ENCODE assay signal across 35 cellular contexts in the genomic region with DNA sequence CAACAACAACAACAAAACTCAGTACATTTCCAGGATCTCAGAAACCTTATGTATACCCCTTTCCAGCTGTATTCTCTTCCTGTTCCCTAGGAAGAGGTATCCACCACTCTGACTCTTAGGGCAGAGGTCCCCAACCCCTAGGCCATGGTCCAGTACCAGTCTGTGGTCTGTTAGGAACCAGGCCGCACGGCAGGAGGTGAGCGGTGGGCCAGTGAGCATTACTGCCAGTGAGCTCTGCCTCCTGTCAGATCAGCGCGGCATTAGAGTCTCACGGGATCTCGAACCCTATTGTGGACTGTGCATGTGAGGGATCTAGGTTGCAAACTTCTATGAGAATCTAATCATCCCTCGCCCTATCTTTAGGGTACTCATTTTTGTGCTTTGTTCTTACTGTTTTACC. TPM values are rescaled to one million over a fixed set of nuclear protein-coding genes. Genes with fewer than 3 reads are reported as not detected.
"Had no signal": no experiment of that assay in that cellular context is flagged by ENCODE, and none has a peak within 500 bp of the region (broad histone marks: within the 10 kb centered on the region; RNA-seq: fewer than 3 reads in every experiment).

No MANE protein-coding gene starts in this region.

- ATAC-seq: activated CD8-positive, alpha-beta T cell treated with anti-CD3 and anti-CD28 coated beads for 36 hours; activated naive CD4-positive, alpha-beta T cell treated with anti-CD3 and anti-CD28 coated beads, Interleukin-2, amount 50 U/mL, for 72 hours; activated T-cell treated with anti-CD3 and anti-CD28 coated beads, Interleukin-2, amount 50 U/mL, for 4 hours; activated T-cell treated with anti-CD3 and anti-CD28 coated beads, Interleukin-2, amount 50 U/mL, for 72 hours; activated T-helper 17 cell treated with anti-CD3 and anti-CD28 coated beads, Interleukin-2, amount 50 U/mL, for 72 hours; body of pancreas had no signal

- H3K9me3 ChIP-seq: adrenal gland had no signal

- H3K4me1 ChIP-seq: adrenal gland, body of pancreas, breast epithelium had no signal

- DNase-seq: activated B cell treated with CpG ODN at 0.5 μM for 24 hours; activated CD4-positive, alpha-beta memory T cell treated with anti-CD3 and anti-CD28 coated beads for 36 hours; activated CD4-positive, alpha-beta T cell treated with anti-CD3 and anti-CD28 coated beads for 4 hours; activated CD4-positive, alpha-beta T cell treated with anti-CD3 and anti-CD28 coated beads, Interleukin-2, amount 10 ng/mL, durations not matched to agents 24 days and 14 days; activated CD4-positive, alpha-beta T cell treated with anti-CD3 and anti-CD28 coated beads, Interleukin-2, amount 50 U/mL, for 1 hour; activated CD4-positive, alpha-beta T cell treated with anti-CD3 and anti-CD28 coated beads, Interleukin-2, amount 50 U/mL, for 4 hours; activated CD4-positive, CD25-positive, alpha-beta regulatory T cell treated with anti-CD3 and anti-CD28 coated beads, Interleukin-2, amount 50 U/mL, for 72 hours; activated CD8-positive, alpha-beta memory T cell treated with anti-CD3 and anti-CD28 coated beads, Interleukin-2, amount 50 U/mL, for 4 hours; activated CD8-positive, alpha-beta T cell treated with anti-CD3 and anti-CD28 coated beads for 36 hours; activated effector memory CD4-positive, alpha-beta T cell treated with anti-CD3 and anti-CD28 coated beads, Interleukin-2, amount 50 U/mL, for 16 hours; activated gamma-delta T cell treated with Interleukin-2 at 50 U/mL for 16 hours; activated naive CD4-positive, alpha-beta T cell; activated naive CD4-positive, alpha-beta T cell treated with anti-CD3 and anti-CD28 coated beads for 36 hours; activated naive CD4-positive, alpha-beta T cell treated with anti-CD3 and anti-CD28 coated beads, Interleukin-2, amount 50 U/mL, for 16 hours; activated naive CD8-positive, alpha-beta T cell treated with anti-CD3 and anti-CD28 coated beads for 36 hours; activated T-cell treated with anti-CD3 and anti-CD28 coated beads for 4 hours; activated T-cell treated with anti-CD3 and anti-CD28 coated beads, Interleukin-2, amount 50 U/mL, for 1 hour; activated T-cell treated with anti-CD3 and anti-CD28 coated beads, Interleukin-2, amount 50 U/mL, for 4 hours; activated T-cell treated with anti-CD3 and anti-CD28 coated beads, Interleukin-2, amount 50 U/mL, for 72 hours; adrenal gland; amniotic stem cell; brain microvascular endothelial cell; caudate nucleus; cerebellar nuclear complex; T-helper 1 cell; T-helper 2 cell; T-helper 9 cell had no signal

- H3K4me3 ChIP-seq: adrenal gland, body of pancreas, breast epithelium had no signal

- H3K36me3 ChIP-seq: adrenal gland, brain microvascular endothelial cell, breast epithelium had no signal

- H3K27ac ChIP-seq: adrenal gland, body of pancreas, brain microvascular endothelial cell, breast epithelium, VCaP had no signal

- H3K27me3 ChIP-seq: adrenal gland, body of pancreas, brain microvascular endothelial cell, breast epithelium had no signal

RNA-seq across cellular contexts. Expression of a gene that starts 43.9 kb away (rescaled TPM):
- total RNA-seq: activated B cell treated with CpG ODN at 0.5 μM for 24 hours; activated CD4-positive, alpha-beta memory T cell treated with anti-CD3 and anti-CD28 coated beads for 36 hours; activated CD4-positive, alpha-beta T cell treated with anti-CD3 and anti-CD28 coated beads, Interleukin-2, amount 10 ng/mL, durations not matched to agents 24 days and 14 days; activated CD8-positive, alpha-beta memory T cell treated with anti-CD3 and anti-CD28 coated beads for 36 hours; activated CD8-positive, alpha-beta T cell treated with anti-CD3 and anti-CD28 coated beads for 36 hours; activated naive CD4-positive, alpha-beta T cell treated with anti-CD3 and anti-CD28 coated beads for 36 hours; activated naive CD4-positive, alpha-beta T cell treated with anti-CD3 and anti-CD28 coated beads, Interleukin-2, amount 50 U/mL, for 72 hours; activated naive CD8-positive, alpha-beta T cell treated with anti-CD3 and anti-CD28 coated beads for 36 hours; activated T-cell treated with anti-CD3 and anti-CD28 coated beads, Interleukin-2, amount 50 U/mL, for 4 hours; activated T-helper 1 cell treated with anti-CD3 and anti-CD28 coated beads, Interleukin-12 subunit alpha, Interleukin-12 subunit beta, Interleukin-2, Interleukin-4 antibody, amounts not matched to agents 30 ng/mL and 10 ng/mL and 1 ng/mL, durations not matched to agents 14 hours and 24 hours and 36 hours; activated T-helper 17 cell treated with anti-CD3 and anti-CD28 coated beads, Interleukin-2, amount 50 U/mL, for 72 hours; aorta; breast epithelium had no signal
- polyA plus RNA-seq: aorta had no signal
